1 cellular context compared by ENCODE assay signal in genomic region chr18:48123324-48123723, GRCh38.
TF ChIP-seq lines count a peak whose summit lies in the region.

No MANE protein-coding gene starts in this region.

TF ChIP-seq in GM23338, 12 proteins besides CTCF, POLR2A, EP300 and RAD21 (continued from another document):
- TF ChIP-seq ZNF462 (CRISPR knock-in tag; IDR thresholded peaks at IDR 0.05) (no peak), CREB1 (CRISPR knock-in tag; IDR thresholded peaks at IDR 0.05; ENCODE audit: low read depth) (no peak), POLR2AphosphoS5 (IDR thresholded peaks at IDR 0.05; ENCODE audit: low read depth) (no peak), ETS1 (IDR thresholded peaks at IDR 0.05) (no peak)
